16 cellular contexts compared by ENCODE assay signal in the genomic region with DNA sequence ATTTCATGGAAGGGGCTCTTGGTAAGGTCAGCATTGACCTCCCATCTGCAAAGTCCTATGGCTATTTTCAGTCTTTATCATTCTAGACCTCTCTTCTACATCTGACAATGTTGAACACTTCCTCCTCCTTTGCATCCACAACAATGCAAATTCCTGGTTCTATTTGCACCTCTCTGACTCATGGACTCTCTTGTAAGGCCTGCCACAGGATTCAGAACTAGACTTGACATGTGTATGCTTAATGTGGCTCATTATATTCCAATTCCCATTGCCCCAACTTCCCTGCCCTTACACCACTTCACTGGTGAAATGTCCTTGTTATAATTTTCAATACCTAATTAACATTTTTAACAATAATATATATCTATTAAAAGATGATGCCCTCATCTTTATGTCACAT.
A peak's percentile ranks its signal among the peaks of the same experiment; 100 is the strongest.
DNase-seq lines count a peak whose midpoint lies in the region; ATAC-seq and TF ChIP-seq lines count a peak whose summit lies in the region.
"Had no signal": no experiment of that assay in that cellular context is flagged by ENCODE, and none has a peak within 500 bp of the region (broad histone marks: within the 10 kb centered on the region; RNA-seq: fewer than 3 reads in every experiment).

No MANE protein-coding gene starts in this region.

- H3K4me1 ChIP-seq in mammary epithelial cell (ENCODE audit: insufficient read depth, low read length) (no peaks in the 10 kb centered on the region), breast epithelium (no peaks in the 10 kb centered on the region), right atrium auricular region (no peaks in the 10 kb centered on the region)

- H3K9me3 ChIP-seq in mammary epithelial cell (replicated peaks; ENCODE audit: insufficient read depth, low read length) (no peaks in the 10 kb centered on the region), breast epithelium (no peaks in the 10 kb centered on the region), right atrium auricular region (no peaks in the 10 kb centered on the region), T-helper 17 cell (ENCODE audit: control insufficient read depth, low read length, poor library complexity, severe bottlenecking) (no peaks in the 10 kb centered on the region)

- no peaks in the 10 kb centered on the region for H4K20me1 ChIP-seq in mammary epithelial cell (ENCODE audit: insufficient read depth, low read length)

- H2AFZ ChIP-seq in mammary epithelial cell (ENCODE audit: low read depth, low read length): no peak overlapping the region

- no peaks in the 10 kb centered on the region for H3K36me3 Mint-ChIP-seq in T-helper 17 cell (ENCODE audit: low read depth)
- H3K36me3 Mint-ChIP-seq: CD14-positive monocyte; CD8-positive, alpha-beta T cell had no signal

- no peaks in the 10 kb centered on the region for H3K27me3 Mint-ChIP-seq in T-helper 17 cell

- dilution Hi-C loops in mammary epithelial cell (cut with HindIII; ENCODE audit: low sequenced_read_pairs): no loop called here

- TF ChIP-seq POLR2A in breast epithelium (IDR thresholded peaks at IDR 0.05): no peak

- DNase-seq in mammary epithelial cell (peak; percentile 31), breast epithelium (ENCODE audit: low spot score in 2 of 2) (no peak), epithelial cell of prostate (ENCODE audit: low read depth, low spot score) (peak; percentile 18), myocyte (ENCODE audit: low read depth) (peak; percentile 10), epidermal melanocyte (ENCODE audit: insufficient read length, low spot score) (no peak), right atrium auricular region (ENCODE audit: low spot score) (no peak), T-helper 17 cell (no peak), HK-2 (ENCODE audit: unreplicated experiment) (no peak)
- DNase-seq: CD8-positive, alpha-beta T cell; COR-L47; DMS153; HCEC 1CT; HFFc6 had no signal

- H3K4me3 ChIP-seq in mammary epithelial cell (replicated peaks in 1 of 3; ENCODE audit: insufficient read depth in 1 of 3, low read depth in 2 of 3, low read length in 3 of 3) (no peak overlapping the region), breast epithelium (no peak overlapping the region), right atrium auricular region (no peak overlapping the region)

- H3K36me3 ChIP-seq in mammary epithelial cell (ENCODE audit: insufficient read depth, low read length) (no peaks in the 10 kb centered on the region), breast epithelium (no peaks in the 10 kb centered on the region), right atrium auricular region (no peaks in the 10 kb centered on the region)

- no peak for ATAC-seq in T-helper 17 cell
- ATAC-seq: CD8-positive, alpha-beta T cell had no signal

- H3K4me1 Mint-ChIP-seq in T-helper 17 cell: no peaks in the 10 kb centered on the region

- no peak overlapping the region for H3K4me3 Mint-ChIP-seq in T-helper 17 cell
- H3K4me3 Mint-ChIP-seq: CD14-positive monocyte; CD8-positive, alpha-beta T cell; HFFc6 had no signal

- H3K79me2 ChIP-seq in mammary epithelial cell (ENCODE audit: insufficient read depth, low read length): no peaks in the 10 kb centered on the region

- no TSS peak for BruUV-seq in mammary epithelial cell (replicated peaks; lab: Mats Ljungman, UMichigan)

- intact Hi-C loops in mammary epithelial cell (cut with micrococcal nuclease): no loop called here
- intact Hi-C loops in breast epithelium (cut with DNase I; ENCODE audit: low total_unique reads): no loop called here

- H3K27ac ChIP-seq in mammary epithelial cell (ENCODE audit: insufficient read depth, low read depth, low read length) (no peak overlapping the region), breast epithelium (no peak overlapping the region), epithelial cell of prostate (peak overlapping the region; percentile 17), right atrium auricular region (no peak overlapping the region)
- H3K27ac ChIP-seq: 22Rv1, HL-60 had no signal

- in situ Hi-C loops in mammary epithelial cell (cut with MboI; ENCODE audit: low sequenced_read_pairs in 2 of 2): no loop called here

- no peaks in the 10 kb centered on the region for H3K27me3 ChIP-seq in mammary epithelial cell (ENCODE audit: insufficient read depth, low read length)
- peaks cover 0 to 5% of the 10 kb centered on the region in 2 donors for H3K27me3 ChIP-seq in breast epithelium
- H3K27me3 ChIP-seq in right atrium auricular region: no peaks in the 10 kb centered on the region

- no peak overlapping the region for H3K9ac ChIP-seq in mammary epithelial cell (ENCODE audit: insufficient read depth, low read length)

- TF ChIP-seq CTCF in mammary epithelial cell (conservative IDR thresholded peaks at IDR 0.05 in 1 of 2, IDR thresholded peaks at IDR 0.05 in 1 of 2; ENCODE audit: extremely low read depth in 1 of 2, insufficient read depth in 1 of 2, low read depth in 1 of 2, low read length in 2 of 2) (no peak), breast epithelium (IDR thresholded peaks at IDR 0.05) (no peak), right atrium auricular region (IDR thresholded peaks at IDR 0.05) (no peak)

- CTCF ChIA-PET in mammary epithelial cell (lab: Charles Lee; ENCODE audit: low non-redundant PET): no interaction called here

- H3K4me2 ChIP-seq in mammary epithelial cell (ENCODE audit: insufficient read depth, low read depth, low read length): no peak overlapping the region

- H3K27ac Mint-ChIP-seq in T-helper 17 cell: no peak overlapping the region
- H3K27ac Mint-ChIP-seq: CD14-positive monocyte; CD8-positive, alpha-beta T cell; HFFc6 had no signal

Comparison
In these comparisons a context has a peak if more than half of its experiments do, and no peak if none do; other contexts are left out.
1. DNase-seq: peak in mammary epithelial cell (single experiment), epithelial cell of prostate (single experiment) and myocyte (single experiment); none in breast epithelium (0 of 2), epidermal melanocyte (single experiment), right atrium auricular region (single experiment), T-helper 17 cell (0 of 3) and HK-2 (single experiment).